In genomic region chr9:19386469-19387044, GRCh38 we compare ENCODE assay signal across 16 cellular contexts.
"Had no signal": no experiment of that assay in that cellular context is flagged by ENCODE, and none has a peak within 500 bp of the region (broad histone marks: within the 10 kb centered on the region; RNA-seq: fewer than 3 reads in every experiment).

No MANE protein-coding gene starts in this region.

- H3K9ac ChIP-seq: parathyroid adenoma had no signal

- H3K4me1 ChIP-seq: left ventricle myocardium inferior, parathyroid adenoma had no signal

- H3K36me3 Mint-ChIP-seq: activated naive CD4-positive, alpha-beta T cell treated with anti-CD3 and anti-CD28 coated beads, Interleukin-2, amount 50 U/mL, for 72 hours; stimulated activated memory B cell treated with anti-CD40 and anti-IgM and Interleukin-4, amounts not matched to agents 10 μg/mL and 1 μg/mL and 100 μg/mL, for 72 hours had no signal

- H3K27me3 ChIP-seq: brain microvascular endothelial cell had no signal

- DNase-seq: activated CD4-positive, alpha-beta T cell treated with anti-CD3 and anti-CD28 coated beads for 36 hours; activated CD8-positive, alpha-beta T cell treated with anti-CD3 and anti-CD28 coated beads for 36 hours; activated gamma-delta T cell; activated T-cell treated with anti-CD3 and anti-CD28 coated beads, Interleukin-2, amount 50 U/mL, for 4 hours; amygdala; brain microvascular endothelial cell; effector memory CD8-positive, alpha-beta T cell; hippocampal formation; kidney; left ventricle myocardium inferior; mucosa of descending colon; naive thymus-derived CD4-positive, alpha-beta T cell; stimulated activated CD4-positive, alpha-beta T cell treated with anti-CD3 and anti-CD28 coated beads, Interleukin-2, amount 100 ng/mL, for 48 hours had no signal

- FAIRE-seq: kidney had no signal

- H3K4me1 Mint-ChIP-seq: stimulated activated memory B cell treated with anti-CD40 and anti-IgM and Interleukin-4, amounts not matched to agents 10 μg/mL and 1 μg/mL and 100 μg/mL, for 72 hours had no signal

- H3K27ac Mint-ChIP-seq: activated CD4-positive, alpha-beta T cell treated with anti-CD3 and anti-CD28 coated beads for 36 hours; activated CD8-positive, alpha-beta T cell treated with anti-CD3 and anti-CD28 coated beads for 36 hours; activated naive CD4-positive, alpha-beta T cell treated with anti-CD3 and anti-CD28 coated beads, Interleukin-2, amount 50 U/mL, for 72 hours; naive thymus-derived CD4-positive, alpha-beta T cell; stimulated activated memory B cell treated with anti-CD40 and anti-IgM and Interleukin-4, amounts not matched to agents 10 μg/mL and 1 μg/mL and 100 μg/mL, for 72 hours had no signal

- H3K9me3 Mint-ChIP-seq: activated CD8-positive, alpha-beta T cell treated with anti-CD3 and anti-CD28 coated beads for 36 hours; activated naive CD4-positive, alpha-beta T cell treated with anti-CD3 and anti-CD28 coated beads, Interleukin-2, amount 50 U/mL, for 72 hours; activated T-cell treated with anti-CD3 and anti-CD28 coated beads, Interleukin-2, amount 50 U/mL, for 4 hours; effector memory CD8-positive, alpha-beta T cell; stimulated activated memory B cell treated with anti-CD40 and anti-IgM and Interleukin-4, amounts not matched to agents 10 μg/mL and 1 μg/mL and 100 μg/mL, for 72 hours had no signal

- H3K9me3 ChIP-seq: left ventricle myocardium inferior, mucosa of descending colon had no signal

- H3K4me3 ChIP-seq: left ventricle myocardium inferior, mucosa of descending colon had no signal

- H2AFZ ChIP-seq: parathyroid adenoma had no signal

- H3K79me2 ChIP-seq: parathyroid adenoma had no signal

- H3K4me3 Mint-ChIP-seq: activated CD4-positive, alpha-beta T cell treated with anti-CD3 and anti-CD28 coated beads for 36 hours; activated CD8-positive, alpha-beta T cell treated with anti-CD3 and anti-CD28 coated beads for 36 hours; activated T-cell treated with anti-CD3 and anti-CD28 coated beads, Interleukin-2, amount 50 U/mL, for 4 hours; effector memory CD8-positive, alpha-beta T cell; naive thymus-derived CD4-positive, alpha-beta T cell; stimulated activated memory B cell treated with anti-CD40 and anti-IgM and Interleukin-4, amounts not matched to agents 10 μg/mL and 1 μg/mL and 100 μg/mL, for 72 hours had no signal

- H3K36me3 ChIP-seq: brain microvascular endothelial cell, left ventricle myocardium inferior had no signal

- H3K27ac ChIP-seq: brain microvascular endothelial cell, left ventricle myocardium inferior, parathyroid adenoma had no signal
